Comparison of ENCODE assay signal across 1 cellular context in genomic region chr11:118263109-118263508, GRCh38.
TF ChIP-seq lines count a peak whose summit lies in the region.

No MANE protein-coding gene starts in this region.

TF ChIP-seq in GM23338, 12 proteins besides CTCF, POLR2A, EP300 and RAD21 (continued from another document):
- no peak for TF ChIP-seq ZNF462 (CRISPR knock-in tag; IDR thresholded peaks at IDR 0.05)
- no peak for TF ChIP-seq JUNB (IDR thresholded peaks at IDR 0.05; ENCODE audit: unreplicated experiment)
